In genomic region chr12:14694145-14694544, GRCh38 we compare ENCODE assay signal across 41 cellular contexts. TPM values are rescaled to one million over a fixed set of nuclear protein-coding genes. Genes with fewer than 3 reads are reported as not detected.
"Had no signal": no experiment of that assay in that cellular context is flagged by ENCODE, and none has a peak within 500 bp of the region (broad histone marks: within the 10 kb centered on the region; RNA-seq: fewer than 3 reads in every experiment).

No MANE protein-coding gene starts in this region.

- H3K9me3 Mint-ChIP-seq: activated CD4-positive, alpha-beta memory T cell treated with anti-CD3 and anti-CD28 coated beads for 36 hours; activated naive CD4-positive, alpha-beta T cell treated with anti-CD3 and anti-CD28 coated beads for 36 hours; activated naive CD4-positive, alpha-beta T cell treated with anti-CD3 and anti-CD28 coated beads, Interleukin-2, amount 50 U/mL, for 72 hours; activated T-cell treated with anti-CD3 and anti-CD28 coated beads, Interleukin-2, amount 50 U/mL, for 4 hours; activated T-helper 1 cell treated with anti-CD3 and anti-CD28 coated beads, Interleukin-12 subunit alpha, Interleukin-12 subunit beta, Interleukin-2, Interleukin-4 antibody, amounts not matched to agents 30 ng/mL and 10 ng/mL and 1 ng/mL, durations not matched to agents 14 hours and 24 hours and 36 hours had no signal

- H3K4me2 ChIP-seq: KMS-11 had no signal

- H3K27ac Mint-ChIP-seq: activated CD4-positive, alpha-beta memory T cell treated with anti-CD3 and anti-CD28 coated beads for 36 hours; activated naive CD4-positive, alpha-beta T cell treated with anti-CD3 and anti-CD28 coated beads for 36 hours; activated naive CD4-positive, alpha-beta T cell treated with anti-CD3 and anti-CD28 coated beads, Interleukin-2, amount 50 U/mL, for 72 hours; activated T-helper 1 cell treated with anti-CD3 and anti-CD28 coated beads, Interleukin-12 subunit alpha, Interleukin-12 subunit beta, Interleukin-2, Interleukin-4 antibody, amounts not matched to agents 30 ng/mL and 10 ng/mL and 1 ng/mL, durations not matched to agents 14 hours and 24 hours and 36 hours had no signal

- FAIRE-seq: astrocyte, RCC 7860, TTC549 had no signal

- H3K27ac ChIP-seq: adrenal gland, body of pancreas, breast epithelium, KMS-11, RWPE1 had no signal

- H3K4me3 ChIP-seq: adrenal gland, body of pancreas, breast epithelium had no signal

- H3K36me3 Mint-ChIP-seq: activated CD4-positive, alpha-beta memory T cell treated with anti-CD3 and anti-CD28 coated beads for 36 hours; activated naive CD4-positive, alpha-beta T cell treated with anti-CD3 and anti-CD28 coated beads, Interleukin-2, amount 50 U/mL, for 72 hours had no signal

- H3K4me1 ChIP-seq: adrenal gland, body of pancreas, breast epithelium had no signal

- H3K36me3 ChIP-seq: adrenal gland, breast epithelium had no signal

- H3K9ac ChIP-seq: KMS-11 had no signal

- H3K4me3 Mint-ChIP-seq: activated CD4-positive, alpha-beta memory T cell treated with anti-CD3 and anti-CD28 coated beads for 36 hours; activated naive CD4-positive, alpha-beta T cell treated with anti-CD3 and anti-CD28 coated beads for 36 hours; activated T-cell treated with anti-CD3 and anti-CD28 coated beads, Interleukin-2, amount 50 U/mL, for 4 hours; activated T-helper 1 cell treated with anti-CD3 and anti-CD28 coated beads, Interleukin-12 subunit alpha, Interleukin-12 subunit beta, Interleukin-2, Interleukin-4 antibody, amounts not matched to agents 30 ng/mL and 10 ng/mL and 1 ng/mL, durations not matched to agents 14 hours and 24 hours and 36 hours had no signal

- DNase-seq: activated CD4-positive, alpha-beta memory T cell treated with anti-CD3 and anti-CD28 coated beads for 36 hours; activated CD4-positive, alpha-beta T cell treated with anti-CD3 and anti-CD28 coated beads for 4 hours; activated CD4-positive, alpha-beta T cell treated with anti-CD3 and anti-CD28 coated beads, Interleukin-2, amount 50 U/mL, for 1 hour; activated CD8-positive, alpha-beta memory T cell treated with anti-CD3 and anti-CD28 coated beads, Interleukin-2, amount 50 U/mL, for 4 hours; activated gamma-delta T cell treated with Interleukin-2 at 50 U/mL for 16 hours; activated naive CD4-positive, alpha-beta T cell treated with anti-CD3 and anti-CD28 coated beads for 36 hours; activated T-cell treated with anti-CD3 and anti-CD28 coated beads for 4 hours; activated T-cell treated with anti-CD3 and anti-CD28 coated beads, Interleukin-2, amount 50 U/mL, for 4 hours; adrenal gland; body of pancreas; MM.1S; NCI-H1092 treated with DMSO at 0.1 percent for 48 hours; NCI-H1417; NCI-H146; NCI-H187; NCI-H2029 treated with DMSO at 0.1 percent for 48 hours; NCI-H2107; NCI-H2171; NCI-H510A; NCI-H526; NCI-H748 treated with DMSO at 0.1 percent for 48 hours; NK-92 treated with Interleukin-12 subunit alpha and Interleukin-12 subunit beta, amount 100 ng/mL, for 24 hours; PC-3; SIG-M5; SW 1271; T1000 had no signal

- ATAC-seq: activated CD4-positive, CD25-positive, alpha-beta regulatory T cell treated with anti-CD3 and anti-CD28 coated beads, Interleukin-2, amount 50 U/mL, for 24 hours; activated naive CD4-positive, alpha-beta T cell treated with anti-CD3 and anti-CD28 coated beads, Interleukin-2, amount 50 U/mL, for 72 hours; activated T-cell treated with anti-CD3 and anti-CD28 coated beads, Interleukin-2, amount 50 U/mL, for 4 hours; body of pancreas; PC-3; Right ventricle myocardium inferior; SK-N-SH treated with all-trans-retinoic acid at 6 μM for 48 hours had no signal

- H3K9me3 ChIP-seq: adrenal gland, body of pancreas, breast epithelium had no signal

- H3K27me3 ChIP-seq: adrenal gland, body of pancreas, breast epithelium had no signal

RNA-seq across cellular contexts. Expression of gene GUCY2C, which starts 2.3 kb away (rescaled TPM):
- total RNA-seq: activated CD4-positive, alpha-beta memory T cell treated with anti-CD3 and anti-CD28 coated beads for 36 hours; activated naive CD4-positive, alpha-beta T cell treated with anti-CD3 and anti-CD28 coated beads for 36 hours; activated naive CD4-positive, alpha-beta T cell treated with anti-CD3 and anti-CD28 coated beads, Interleukin-2, amount 50 U/mL, for 72 hours; activated T-cell treated with anti-CD3 and anti-CD28 coated beads, Interleukin-2, amount 50 U/mL, for 4 hours; activated T-helper 1 cell treated with anti-CD3 and anti-CD28 coated beads, Interleukin-12 subunit alpha, Interleukin-12 subunit beta, Interleukin-2, Interleukin-4 antibody, amounts not matched to agents 30 ng/mL and 10 ng/mL and 1 ng/mL, durations not matched to agents 14 hours and 24 hours and 36 hours; adrenal gland; body of pancreas; cardiac septum; LHCN-M2; PC-3; Right ventricle myocardium inferior; T-helper 1 cell treated with Interleukin-12 subunit alpha and Interleukin-12 subunit beta and Interleukin-4 antibody, amounts not matched to agents 30 ng/mL and 1 ng/mL, for 36 hours; T-helper 2 cell treated with Interferon-gamma antibody and Interleukin-4, amounts not matched to agents 100 ng/mL and 5 ng/mL, for 36 hours had no signal
- polyA plus RNA-seq: adrenal gland had no signal
